6 cellular contexts compared by ENCODE assay signal in genomic region chr16:67174706-67175231, GRCh38. TPM values are rescaled to one million over a fixed set of nuclear protein-coding genes. Genes with fewer than 3 reads are reported as not detected.
DNase-seq lines count a peak whose midpoint lies in the region; ATAC-seq and TF ChIP-seq lines count a peak whose summit lies in the region.

No MANE protein-coding gene starts in this region.

- H3K27me3 ChIP-seq in gastroesophageal sphincter (no peaks in the 10 kb centered on the region), transverse colon (no peaks in the 10 kb centered on the region)

- peak overlapping the region; percentile 13 to 57 for H3K4me3 ChIP-seq in gastroesophageal sphincter
- H3K4me3 ChIP-seq in transverse colon = peak overlapping the region; percentile 29 to 52 (median 40)

- peaks cover 24% of the 10 kb centered on the region for H3K36me3 Mint-ChIP-seq in activated naive CD8-positive, alpha-beta T cell treated with anti-CD3 and anti-CD28 coated beads, Interleukin-2, amount 10 ng/mL, durations not matched to agents 7 days and 5 days
- H3K36me3 Mint-ChIP-seq in activated naive CD8-positive, alpha-beta T cell treated with anti-CD3 and anti-CD28 coated beads for 36 hours = peaks cover 3% of the 10 kb centered on the region
- H3K36me3 Mint-ChIP-seq in activated naive CD4-positive, alpha-beta T cell treated with anti-CD3 and anti-CD28 coated beads, Interleukin-2, amount 50 U/mL, for 72 hours = peaks cover 0 to 48% of the 10 kb centered on the region in 2 donors

- no peak for TF ChIP-seq CTCF in gastroesophageal sphincter (IDR thresholded peaks at IDR 0.05)
- TF ChIP-seq CTCF in transverse colon (IDR thresholded peaks at IDR 0.05) = no peak

- no peak for TF ChIP-seq POLR2A in gastroesophageal sphincter (IDR thresholded peaks at IDR 0.05)
- no peak for TF ChIP-seq POLR2A in transverse colon (IDR thresholded peaks at IDR 0.05)

- POLR2A ChIA-PET in activated naive CD8-positive, alpha-beta T cell treated with anti-CD3 and anti-CD28 coated beads, Interleukin-2, amount 10 ng/mL, durations not matched to agents 7 days and 5 days (lab: Charles Lee) = interaction anchor here (0.6 to 3.7 kb wide), 7 partner anchors 9 to 294 kb away, joined by 3 to 28 read pairs (median 4); partner anchors contain the start of genes FBXL8, HSF4, PDP2 and TRADD

- H3K4me1 ChIP-seq in gastroesophageal sphincter (peaks cover 2 to 96% (median 31%) of the 10 kb centered on the region in 3 donors), transverse colon (peaks cover 33 to 55% (median 43%) of the 10 kb centered on the region in 4 donors)

- ATAC-seq in activated naive CD8-positive, alpha-beta T cell treated with anti-CD3 and anti-CD28 coated beads, Interleukin-2, amount 10 ng/mL, durations not matched to agents 7 days and 5 days (ENCODE audit: low read depth) = no peak
- ATAC-seq in gastroesophageal sphincter = no peak
- no peak for ATAC-seq in activated naive CD4-positive, alpha-beta T cell treated with anti-CD3 and anti-CD28 coated beads, Interleukin-2, amount 50 U/mL, for 72 hours

- H3K9me3 Mint-ChIP-seq in activated naive CD8-positive, alpha-beta T cell treated with anti-CD3 and anti-CD28 coated beads, Interleukin-2, amount 10 ng/mL, durations not matched to agents 7 days and 5 days = no peaks in the 10 kb centered on the region
- no peaks in the 10 kb centered on the region for H3K9me3 Mint-ChIP-seq in activated naive CD8-positive, alpha-beta T cell treated with anti-CD3 and anti-CD28 coated beads for 36 hours
- H3K9me3 Mint-ChIP-seq in activated naive CD4-positive, alpha-beta T cell treated with anti-CD3 and anti-CD28 coated beads, Interleukin-2, amount 50 U/mL, for 72 hours = no peaks in the 10 kb centered on the region

- no peak overlapping the region for H3K27ac Mint-ChIP-seq in activated naive CD8-positive, alpha-beta T cell treated with anti-CD3 and anti-CD28 coated beads, Interleukin-2, amount 10 ng/mL, durations not matched to agents 7 days and 5 days
- H3K27ac Mint-ChIP-seq in activated naive CD8-positive, alpha-beta T cell treated with anti-CD3 and anti-CD28 coated beads for 36 hours = no peak overlapping the region
- H3K27ac Mint-ChIP-seq in activated naive CD4-positive, alpha-beta T cell treated with anti-CD3 and anti-CD28 coated beads, Interleukin-2, amount 50 U/mL, for 72 hours = no peak overlapping the region

- 0 to 100% methylated on average over 1 of the region's 31 CpGs for WGBS in gastroesophageal sphincter (ENCODE audit: low coverage in 1 of 2), 2 donors
- WGBS in transverse colon (ENCODE audit: low coverage in 1 of 2), 2 donors = 66% methylated on average over 27 of the region's 31 CpGs; no CpG with 5 or more reads in 1 of the 2 donors

- no peak for TF ChIP-seq EP300 in gastroesophageal sphincter (IDR thresholded peaks at IDR 0.05)
- TF ChIP-seq EP300 in transverse colon (IDR thresholded peaks at IDR 0.05; ENCODE audit: low read depth) = no peak

- intact Hi-C loops in transverse colon (cut with DNase I; ENCODE audit: low total_unique reads) = loop anchor here (5.0 kb wide), 1 partner anchor 367 kb away; no protein-coding TSS in a partner anchor

- H3K9me3 ChIP-seq in gastroesophageal sphincter (no peaks in the 10 kb centered on the region), transverse colon (no peaks in the 10 kb centered on the region)

- H3K4me3 Mint-ChIP-seq in activated naive CD8-positive, alpha-beta T cell treated with anti-CD3 and anti-CD28 coated beads, Interleukin-2, amount 10 ng/mL, durations not matched to agents 7 days and 5 days = peak overlapping the region; percentile 90
- H3K4me3 Mint-ChIP-seq in activated naive CD8-positive, alpha-beta T cell treated with anti-CD3 and anti-CD28 coated beads for 36 hours = no peak overlapping the region

- H3K36me3 ChIP-seq in gastroesophageal sphincter (peaks cover 0 to 17% of the 10 kb centered on the region in 2 donors), transverse colon (no peaks in the 10 kb centered on the region)

- in situ Hi-C loops in transverse colon (cut with MboI; ENCODE audit: low pct_ligation_motif_present in 1 of 4, low pct_unique_long_range_greater_than_20kb in 1 of 4, low sequenced_read_pairs in 3 of 4) = loop anchor here in 2 of 4 donors (25.0 kb wide), 2 partner anchors 187 to 212 kb away; partner anchors contain the start of genes CES3 (in 1 of the 2) and CES4A (in 1 of the 2)

- H3K27me3 Mint-ChIP-seq in activated naive CD8-positive, alpha-beta T cell treated with anti-CD3 and anti-CD28 coated beads, Interleukin-2, amount 10 ng/mL, durations not matched to agents 7 days and 5 days = peaks cover 42% of the 10 kb centered on the region
- peaks cover 86% of the 10 kb centered on the region for H3K27me3 Mint-ChIP-seq in activated naive CD8-positive, alpha-beta T cell treated with anti-CD3 and anti-CD28 coated beads for 36 hours

- no peak for DNase-seq in activated naive CD8-positive, alpha-beta T cell treated with anti-CD3 and anti-CD28 coated beads, Interleukin-2, amount 10 ng/mL, durations not matched to agents 7 days and 5 days
- no peak for DNase-seq in activated naive CD8-positive, alpha-beta T cell treated with anti-CD3 and anti-CD28 coated beads for 36 hours
- DNase-seq in transverse colon = no peak
- DNase-seq in central memory CD4-positive, alpha-beta T cell = no peak
- no peak for DNase-seq in activated naive CD4-positive, alpha-beta T cell treated with anti-CD3 and anti-CD28 coated beads, Interleukin-2, amount 50 U/mL, for 72 hours (ENCODE audit: low spot score in 2 of 2)

- H3K27ac ChIP-seq in gastroesophageal sphincter (peak overlapping the region; percentile 72 to 97 (median 93)), transverse colon (peak overlapping the region; percentile 89 to 95 (median 94))

- peaks cover 37% of the 10 kb centered on the region for H3K4me1 Mint-ChIP-seq in activated naive CD8-positive, alpha-beta T cell treated with anti-CD3 and anti-CD28 coated beads, Interleukin-2, amount 10 ng/mL, durations not matched to agents 7 days and 5 days
- peaks cover 27% of the 10 kb centered on the region for H3K4me1 Mint-ChIP-seq in activated naive CD8-positive, alpha-beta T cell treated with anti-CD3 and anti-CD28 coated beads for 36 hours

RNA-seq across cellular contexts. Expression of gene NOL3, which starts 4.4 kb away (rescaled TPM):
- total RNA-seq in activated naive CD8-positive, alpha-beta T cell treated with anti-CD3 and anti-CD28 coated beads, Interleukin-2, amount 10 ng/mL, durations not matched to agents 7 days and 5 days = 10 to 100 TPM; 17.7 to 18.6 TPM
- total RNA-seq in activated naive CD8-positive, alpha-beta T cell treated with anti-CD3 and anti-CD28 coated beads for 36 hours = 1 to 10 TPM; 6.1 to 6.4 TPM
- 10 to 100 TPM; 23.0 to 78.9 (median 49.9) TPM for total RNA-seq in gastroesophageal sphincter
- 10 to 100 TPM; 39.5 to 65.9 (median 41.2) TPM for total RNA-seq in transverse colon
- 10 to 100 TPM in 1 of 2 donors, 1 to 10 TPM in 1; 9.2 to 43.4 TPM for total RNA-seq in activated naive CD4-positive, alpha-beta T cell treated with anti-CD3 and anti-CD28 coated beads, Interleukin-2, amount 50 U/mL, for 72 hours

RNA-seq across cellular contexts. Expression of gene MATCAP1, which starts 9.0 kb away (rescaled TPM):
- total RNA-seq in activated naive CD8-positive, alpha-beta T cell treated with anti-CD3 and anti-CD28 coated beads, Interleukin-2, amount 10 ng/mL, durations not matched to agents 7 days and 5 days = 10 to 100 TPM; 57.4 to 59.1 TPM
- total RNA-seq in activated naive CD8-positive, alpha-beta T cell treated with anti-CD3 and anti-CD28 coated beads for 36 hours = 10 to 100 TPM; 15.8 to 16.7 TPM
- total RNA-seq in gastroesophageal sphincter = 10 to 100 TPM in 2 of 4 donors, 1 to 10 TPM in 2; 6.7 to 37.4 (median 19.2) TPM
- total RNA-seq in transverse colon = 100 to 1,000 TPM in 1 of 4 donors, 10 to 100 TPM in 3; 27.6 to 220 (median 32.5) TPM
- 10 to 100 TPM; 26.3 to 63.5 TPM for total RNA-seq in activated naive CD4-positive, alpha-beta T cell treated with anti-CD3 and anti-CD28 coated beads, Interleukin-2, amount 50 U/mL, for 72 hours

RNA-seq across cellular contexts. Expression of gene HSF4, which starts 10.2 kb away (rescaled TPM):
- 10 to 100 TPM; 61.5 to 76.8 TPM for total RNA-seq in activated naive CD8-positive, alpha-beta T cell treated with anti-CD3 and anti-CD28 coated beads, Interleukin-2, amount 10 ng/mL, durations not matched to agents 7 days and 5 days
- 10 to 100 TPM in 1 of 2 experiments, 1 to 10 TPM in 1; 9.3 to 10.1 TPM for total RNA-seq in activated naive CD8-positive, alpha-beta T cell treated with anti-CD3 and anti-CD28 coated beads for 36 hours
- 100 to 1,000 TPM in 1 of 4 donors, 10 to 100 TPM in 2, 1 to 10 TPM in 1; 7.7 to 110 (median 59.4) TPM for total RNA-seq in gastroesophageal sphincter
- total RNA-seq in transverse colon = 100 to 1,000 TPM in 1 of 4 donors, 10 to 100 TPM in 3; 29.5 to 136 (median 76.6) TPM
- total RNA-seq in activated naive CD4-positive, alpha-beta T cell treated with anti-CD3 and anti-CD28 coated beads, Interleukin-2, amount 50 U/mL, for 72 hours = 10 to 100 TPM; 26.0 to 58.8 TPM

RNA-seq across cellular contexts. Expression of gene FBXL8, which starts 15.0 kb away (rescaled TPM):
- 10 to 100 TPM; 34.1 to 41.3 TPM for total RNA-seq in activated naive CD8-positive, alpha-beta T cell treated with anti-CD3 and anti-CD28 coated beads, Interleukin-2, amount 10 ng/mL, durations not matched to agents 7 days and 5 days
- total RNA-seq in activated naive CD8-positive, alpha-beta T cell treated with anti-CD3 and anti-CD28 coated beads for 36 hours = 1 to 10 TPM; 7.9 to 8.5 TPM
- total RNA-seq in gastroesophageal sphincter = 10 to 100 TPM in 3 of 4 donors, 1 to 10 TPM in 1; 6.9 to 18.8 (median 14.2) TPM
- total RNA-seq in transverse colon = 10 to 100 TPM; 30.0 to 91.1 (median 55.1) TPM
- total RNA-seq in activated naive CD4-positive, alpha-beta T cell treated with anti-CD3 and anti-CD28 coated beads, Interleukin-2, amount 50 U/mL, for 72 hours = 10 to 100 TPM; 27.9 to 38.7 TPM

RNA-seq across cellular contexts. Expression of gene TRADD, which starts 15.1 kb away (rescaled TPM):
- 10 to 100 TPM; 77.3 to 81.7 TPM for total RNA-seq in activated naive CD8-positive, alpha-beta T cell treated with anti-CD3 and anti-CD28 coated beads, Interleukin-2, amount 10 ng/mL, durations not matched to agents 7 days and 5 days
- 10 to 100 TPM; 15.3 to 16.0 TPM for total RNA-seq in activated naive CD8-positive, alpha-beta T cell treated with anti-CD3 and anti-CD28 coated beads for 36 hours
- total RNA-seq in gastroesophageal sphincter (10 to 100 TPM; 26.1 to 39.7 (median 28.9) TPM), transverse colon (10 to 100 TPM; 32.2 to 74.8 (median 42.0) TPM)
- 10 to 100 TPM; 15.7 to 43.5 TPM for total RNA-seq in activated naive CD4-positive, alpha-beta T cell treated with anti-CD3 and anti-CD28 coated beads, Interleukin-2, amount 50 U/mL, for 72 hours
